Comparison of ENCODE assay signal across 23 cellular contexts in the genomic region with DNA sequence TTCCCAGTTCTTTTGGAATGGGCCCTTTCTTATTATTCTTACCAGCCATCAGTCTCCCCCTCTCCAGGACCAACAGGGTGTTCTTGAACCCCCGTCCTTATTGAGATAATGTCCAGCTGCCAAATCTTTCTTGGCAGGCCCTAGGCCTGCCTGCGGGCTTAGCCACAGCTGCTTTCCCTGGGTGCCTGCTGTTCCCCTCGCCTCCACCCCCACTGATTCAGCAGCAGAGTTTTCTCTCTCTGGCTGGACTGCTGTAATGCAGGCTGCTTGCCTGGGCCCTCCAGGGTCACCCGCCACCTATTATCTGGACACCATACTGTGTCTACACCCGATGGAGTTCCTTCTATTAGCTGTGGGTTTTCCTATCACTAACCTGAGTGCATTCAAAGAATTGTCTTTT.
DNase-seq lines count a peak whose midpoint lies in the region; ATAC-seq lines count a peak whose summit lies in the region.
"Had no signal": no experiment of that assay in that cellular context is flagged by ENCODE, and none has a peak within 500 bp of the region (broad histone marks: within the 10 kb centered on the region; RNA-seq: fewer than 3 reads in every experiment).

No MANE protein-coding gene starts in this region.

- no peak overlapping the region for H3K9ac ChIP-seq in BLaER1 treated with 17β-estradiol and CSF1 and Interleukin-3, amounts not matched to agents 10 nM and 100 nM

- peak overlapping the region in 1 of 11 experiments; percentile 67; a peak in 1 of 22 replicates for H3K27ac ChIP-seq in BLaER1 treated with 17β-estradiol and CSF1 and Interleukin-3, amounts not matched to agents 10 nM and 100 nM
- no peak overlapping the region for H3K27ac ChIP-seq in SJCRH30
- H3K27ac ChIP-seq: dorsolateral prefrontal cortex, sigmoid colon had no signal

- ATAC-seq in GM21390 (IDR thresholded peaks at IDR 0.05; ENCODE audit: unreplicated experiment) = no peak
- ATAC-seq: mucosa of descending colon had no signal

- H3K36me3 ChIP-seq in BLaER1 treated with 17β-estradiol and CSF1 and Interleukin-3, amounts not matched to agents 10 nM and 100 nM = no peaks in the 10 kb centered on the region
- H3K36me3 ChIP-seq in SJCRH30 = no peaks in the 10 kb centered on the region
- H3K36me3 ChIP-seq: sigmoid colon had no signal

- peak overlapping the region in 9 of 11 experiments; percentile 11 to 78 (median 71); a peak in 13 of 22 replicates for H3K4me2 ChIP-seq in BLaER1 treated with 17β-estradiol and CSF1 and Interleukin-3, amounts not matched to agents 10 nM and 100 nM

- peaks cover 24 to 51% (median 35%) of the 10 kb centered on the region in 10 experiments for H3K4me1 ChIP-seq in BLaER1 treated with 17β-estradiol and CSF1 and Interleukin-3, amounts not matched to agents 10 nM and 100 nM
- H3K4me1 ChIP-seq in SJCRH30 = peaks cover 9% of the 10 kb centered on the region; the same call in 1 of the 2 replicates
- H3K4me1 ChIP-seq: sigmoid colon had no signal

- H3K9me3 ChIP-seq in BLaER1 treated with 17β-estradiol and CSF1 and Interleukin-3, amounts not matched to agents 10 nM and 100 nM (replicated peaks in 1 of 11) = no peaks in the 10 kb centered on the region
- no peaks in the 10 kb centered on the region for H3K9me3 ChIP-seq in SJCRH30 (replicated peaks)
- H3K9me3 ChIP-seq: mucosa of descending colon, sigmoid colon had no signal

- H3K27me3 ChIP-seq in BLaER1 treated with 17β-estradiol and CSF1 and Interleukin-3, amounts not matched to agents 10 nM and 100 nM = no peaks in the 10 kb centered on the region
- no peaks in the 10 kb centered on the region for H3K27me3 ChIP-seq in SJCRH30
- H3K27me3 ChIP-seq: sigmoid colon had no signal

- DNase-seq in ELF-1 (ENCODE audit: low read depth, low spot score) = peak; percentile 20
- peak; percentile 58 to 62 for DNase-seq in SJCRH30
- DNase-seq in myocyte (ENCODE audit: low read depth) = peak; percentile 8
- DNase-seq in GM19240 (ENCODE audit: insufficient read length, low spot score) = no peak
- no peak for DNase-seq in OCI-M1 (lab: John Stamatoyannopoulos, UW)
- DNase-seq: activated CD4-positive, alpha-beta T cell treated with anti-CD3 and anti-CD28 coated beads, Interleukin-2, amount 50 U/mL, for 1 hour; activated CD8-positive, alpha-beta memory T cell treated with anti-CD3 and anti-CD28 coated beads, Interleukin-2, amount 10 ng/mL, durations not matched to agents 7 days and 5 days; activated T-cell treated with anti-CD3 and anti-CD28 coated beads, Interleukin-2, amount 50 U/mL, for 48 hours; CD4-positive, alpha-beta memory T cell; dorsolateral prefrontal cortex; GOT3; mucosa of descending colon; NCI-H1105 treated with DMSO at 0.1 percent for 48 hours; NCI-H2081 treated with DMSO at 0.1 percent for 48 hours; NCI-H345; sigmoid colon; stimulated activated CD4-positive, alpha-beta T cell treated with anti-CD3 and anti-CD28 coated beads, Interleukin-15, amount 100 ng/mL, for 24 hours; stimulated activated naive CD4-positive, alpha-beta T cell; SW 1271; T1000 had no signal

- no peaks in the 10 kb centered on the region for H4K20me1 ChIP-seq in BLaER1 treated with 17β-estradiol and CSF1 and Interleukin-3, amounts not matched to agents 10 nM and 100 nM

- H3K4me3 ChIP-seq in BLaER1 treated with 17β-estradiol and CSF1 and Interleukin-3, amounts not matched to agents 10 nM and 100 nM = no peak overlapping the region
- no peak overlapping the region for H3K4me3 ChIP-seq in SJCRH30
- H3K4me3 ChIP-seq: dorsolateral prefrontal cortex, lung, mucosa of descending colon, sigmoid colon had no signal

Comparison
In these comparisons a context has a peak if more than half of its experiments do, and no peak if none do; other contexts are left out.
1. DNase-seq: peak in ELF-1 (single experiment), SJCRH30 (2 of 2) and myocyte (single experiment); none in GM19240 (single experiment) and OCI-M1 (single experiment).